In genomic region chr10:3750352-3750816, GRCh38 we compare ENCODE assay signal across 1 cellular context.
TF ChIP-seq lines count a peak whose summit lies in the region.

No MANE protein-coding gene starts in this region.

TF ChIP-seq in IMR-90, 13 proteins besides CTCF, POLR2A, EP300 and RAD21 (continued from another document):
- TF ChIP-seq MAZ (IDR thresholded peaks at IDR 0.05; ENCODE audit: borderline replicate concordance, low read depth, low read length), result no peak
- TF ChIP-seq BHLHE40 (IDR thresholded peaks at IDR 0.05; ENCODE audit: low read depth, low read length), result no peak
- TF ChIP-seq CEBPB (IDR thresholded peaks at IDR 0.05; ENCODE audit: low read depth, low read length), result no peak
- no peak for TF ChIP-seq FOS (IDR thresholded peaks at IDR 0.05; ENCODE audit: low read depth, low read length)
- TF ChIP-seq MXI1 (IDR thresholded peaks at IDR 0.05; ENCODE audit: borderline replicate concordance, low read depth, low read length), result no peak
- TF ChIP-seq, protein P1, sequence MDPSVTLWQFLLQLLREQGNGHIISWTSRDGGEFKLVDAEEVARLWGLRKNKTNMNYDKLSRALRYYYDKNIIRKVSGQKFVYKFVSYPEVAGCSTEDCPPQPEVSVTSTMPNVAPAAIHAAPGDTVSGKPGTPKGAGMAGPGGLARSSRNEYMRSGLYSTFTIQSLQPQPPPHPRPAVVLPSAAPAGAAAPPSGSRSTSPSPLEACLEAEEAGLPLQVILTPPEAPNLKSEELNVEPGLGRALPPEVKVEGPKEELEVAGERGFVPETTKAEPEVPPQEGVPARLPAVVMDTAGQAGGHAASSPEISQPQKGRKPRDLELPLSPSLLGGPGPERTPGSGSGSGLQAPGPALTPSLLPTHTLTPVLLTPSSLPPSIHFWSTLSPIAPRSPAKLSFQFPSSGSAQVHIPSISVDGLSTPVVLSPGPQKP (IDR thresholded peaks at IDR 0.05; ENCODE audit: borderline replicate concordance, low read depth, low read length), result no peak
- TF ChIP-seq SMC3 (IDR thresholded peaks at IDR 0.05; ENCODE audit: low read depth, low read length), result no peak
